In the genomic region with DNA sequence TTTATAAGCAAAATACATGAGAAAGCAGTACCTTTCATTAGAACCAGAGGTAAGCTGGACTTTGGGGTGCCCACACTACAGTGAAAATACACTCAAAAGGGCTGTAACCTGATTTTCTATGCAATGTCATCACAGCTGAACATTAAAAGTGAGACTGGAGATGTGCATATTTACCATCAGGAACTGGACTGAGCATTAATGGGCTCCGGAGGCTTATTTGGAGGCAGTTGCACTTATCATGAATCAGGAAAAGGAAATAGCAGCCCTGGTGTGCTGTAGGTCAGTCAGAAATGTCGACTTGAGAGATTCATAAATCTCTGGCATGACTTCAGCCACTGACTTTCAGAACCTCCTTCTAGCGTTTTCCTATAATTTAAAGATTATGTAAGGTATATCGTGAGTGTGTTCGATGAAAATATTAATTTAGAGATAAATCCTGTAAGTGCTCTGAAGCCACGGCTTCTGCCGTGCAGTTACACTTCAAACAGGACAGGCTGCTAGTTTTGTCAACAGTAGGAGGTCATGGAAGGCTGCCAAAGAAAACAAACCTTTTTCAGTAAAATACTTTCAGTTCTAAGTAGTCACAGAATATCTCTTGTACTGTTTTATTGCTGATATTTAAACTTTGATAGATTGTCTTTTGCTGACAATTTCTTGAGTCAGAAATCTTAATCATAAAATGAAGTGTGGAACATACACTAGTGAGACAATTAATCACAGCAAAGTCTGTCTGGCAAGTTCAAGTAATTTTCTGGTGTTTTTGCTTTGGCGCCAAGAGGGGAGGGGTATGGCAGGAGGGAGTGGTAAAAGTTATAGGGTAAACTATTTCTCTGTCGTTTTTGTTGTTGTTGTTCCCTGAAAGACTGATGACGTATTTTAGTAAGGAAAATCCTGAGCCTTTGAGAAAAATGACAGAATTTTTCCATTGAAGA, we compare ENCODE assay signal across 8 cellular contexts.
DNase-seq lines count a peak whose midpoint lies in the region; ATAC-seq and TF ChIP-seq lines count a peak whose summit lies in the region.

No MANE protein-coding gene starts in this region.

- no peak overlapping the region for H4K91ac ChIP-seq in neuronal stem cell (ENCODE audit: low read depth, low read length, poor library complexity)

- no peaks in the 10 kb centered on the region for H3K9me3 ChIP-seq in duodenal mucosa (ENCODE audit: control insufficient read depth in 1 of 2, low read length in 2 of 2)
- no peaks in the 10 kb centered on the region for H3K9me3 ChIP-seq in neuronal stem cell (replicated peaks in 1 of 2; ENCODE audit: control insufficient read depth in 2 of 2, insufficient read depth in 1 of 2, low read depth in 1 of 2, low read length in 2 of 2)
- H3K9me3 ChIP-seq in ascending aorta = no peaks in the 10 kb centered on the region

- H2BK12ac ChIP-seq in neuronal stem cell (ENCODE audit: low read length) = no peak overlapping the region

- H2BK120ac ChIP-seq in neuronal stem cell (ENCODE audit: low read depth, low read length) = no peak overlapping the region

- H3K36me3 Mint-ChIP-seq in effector memory CD8-positive, alpha-beta T cell (ENCODE audit: insufficient read depth) = no peaks in the 10 kb centered on the region

- no peak overlapping the region for H4K8ac ChIP-seq in neuronal stem cell (ENCODE audit: low read depth, low read length)

- no peak overlapping the region for H3K27ac Mint-ChIP-seq in effector memory CD8-positive, alpha-beta T cell

- no peak overlapping the region for H3K18ac ChIP-seq in neuronal stem cell (ENCODE audit: low read length)

- H2BK5ac ChIP-seq in neuronal stem cell (ENCODE audit: low read length) = no peak overlapping the region

- no peak overlapping the region for H3K14ac ChIP-seq in neuronal stem cell (ENCODE audit: low read length)

- peaks cover 0 to 2% of the 10 kb centered on the region in 2 donors for H3K9me3 Mint-ChIP-seq in effector memory CD8-positive, alpha-beta T cell

- H3K9ac ChIP-seq in duodenal mucosa (ENCODE audit: low read depth in 1 of 2, low read length in 2 of 2) (no peak overlapping the region), neuronal stem cell (ENCODE audit: low read depth, low read length, poor library complexity) (no peak overlapping the region)

- no peaks in the 10 kb centered on the region for H3K4me1 Mint-ChIP-seq in effector memory CD8-positive, alpha-beta T cell (ENCODE audit: low read depth in 2 of 2)

- ATAC-seq in HG03025 (IDR thresholded peaks at IDR 0.05; ENCODE audit: low FRiP score, unreplicated experiment) = no peak
- ATAC-seq in effector memory CD8-positive, alpha-beta T cell (replicated peaks) = no peak

- no peaks in the 10 kb centered on the region for H3K79me1 ChIP-seq in neuronal stem cell (ENCODE audit: low read depth, low read length)

- 100% methylated on average over 2 of the region's 10 CpGs; no CpG with 5 or more reads in 1 of the 2 donors for WGBS in neuronal stem cell (ENCODE audit: extremely low coverage in 2 of 2, insufficient read length in 2 of 2, insufficient replicate concordance in 1 of 2), 2 donors

- no peak overlapping the region for H3K23ac ChIP-seq in neuronal stem cell (ENCODE audit: low read depth, low read length, poor library complexity)

- H3K27me3 Mint-ChIP-seq in effector memory CD8-positive, alpha-beta T cell = no peaks in the 10 kb centered on the region

- H3K36me3 ChIP-seq in duodenal mucosa (ENCODE audit: control insufficient read depth in 1 of 2, insufficient read depth in 2 of 2, low read length in 2 of 2) (no peaks in the 10 kb centered on the region), neuronal stem cell (replicated peaks in 1 of 2; ENCODE audit: control insufficient read depth in 2 of 2, insufficient read depth in 2 of 2, low read length in 2 of 2) (no peaks in the 10 kb centered on the region), ascending aorta (no peaks in the 10 kb centered on the region)

- H2BK15ac ChIP-seq in neuronal stem cell (ENCODE audit: low read length) = no peak overlapping the region

- H3K4me2 ChIP-seq in neuronal stem cell (ENCODE audit: insufficient read depth, low read length, poor library complexity, severe bottlenecking) = no peak overlapping the region

- intact Hi-C loops in ascending aorta (cut with DNase I) = no loop called here

- H3K4me3 Mint-ChIP-seq in effector memory CD8-positive, alpha-beta T cell = no peak overlapping the region

- H3K4me3 ChIP-seq in duodenal mucosa (ENCODE audit: low read depth in 1 of 2, low read length in 2 of 2) (peak overlapping the region; percentile 14 to 44), neuronal stem cell (ENCODE audit: low read length in 2 of 2) (peak overlapping the region in 1 of 2 donors; percentile 9), ascending aorta (peak overlapping the region in 1 of 2 donors; percentile 1)

- H2AK5ac ChIP-seq in neuronal stem cell (ENCODE audit: low read depth, low read length) = no peak overlapping the region

- no peaks in the 10 kb centered on the region for H3K27me3 ChIP-seq in duodenal mucosa (ENCODE audit: control insufficient read depth in 1 of 2, insufficient read depth in 2 of 2, low read length in 2 of 2)
- no peaks in the 10 kb centered on the region for H3K27me3 ChIP-seq in neuronal stem cell (ENCODE audit: control insufficient read depth in 3 of 3, insufficient read depth in 3 of 3, low read depth in 1 of 3, low read length in 3 of 3)
- no peaks in the 10 kb centered on the region for H3K27me3 ChIP-seq in ascending aorta

- H3K4me1 ChIP-seq in duodenal mucosa (ENCODE audit: control insufficient read depth in 1 of 2, insufficient read depth in 2 of 2, low read length in 2 of 2) (no peaks in the 10 kb centered on the region), neuronal stem cell (ENCODE audit: control insufficient read depth in 2 of 2, insufficient read depth in 1 of 2, low read depth in 1 of 2, low read length in 2 of 2) (peaks cover 11 to 30% of the 10 kb centered on the region in 2 donors), ascending aorta (no peaks in the 10 kb centered on the region)

- H3K27ac ChIP-seq in duodenal mucosa (ENCODE audit: low read depth, low read length) = no peak overlapping the region
- H3K27ac ChIP-seq in neuronal stem cell (replicated peaks; ENCODE audit: low read length) = peak overlapping the region; percentile 4
- H3K27ac ChIP-seq in ascending aorta = no peak overlapping the region

- DNase-seq in EL = peak; percentile 68
- peak; percentile 39 for DNase-seq in NCI-H226
- no peak for DNase-seq in neuronal stem cell (ENCODE audit: low spot score)
- DNase-seq in stimulated activated CD4-positive, alpha-beta T cell treated with anti-CD3 and anti-CD28 coated beads, Interleukin-15, amount 100 ng/mL, for 24 hours = no peak
- DNase-seq in ascending aorta (ENCODE audit: low spot score in 2 of 2) = no peak
- no peak for DNase-seq in effector memory CD8-positive, alpha-beta T cell

- no peak overlapping the region for H3K4ac ChIP-seq in neuronal stem cell (ENCODE audit: low read length)

- TF ChIP-seq CTCF in ascending aorta (IDR thresholded peaks at IDR 0.05) = no peak

- H2AFZ ChIP-seq in neuronal stem cell (ENCODE audit: low read length) = peak overlapping the region; percentile 87

Comparison
In these comparisons a context has a peak if more than half of its experiments do, and no peak if none do; other contexts are left out.
1. DNase-seq: peak in EL (single experiment) and NCI-H226 (single experiment); none in neuronal stem cell (single experiment), stimulated activated CD4-positive, alpha-beta T cell treated with anti-CD3 and anti-CD28 coated beads, Interleukin-15, amount 100 ng/mL, for 24 hours (single experiment), ascending aorta (0 of 2) and effector memory CD8-positive, alpha-beta T cell (0 of 3).